In genomic region chr6:4914412-4915159, GRCh38 we compare ENCODE assay signal across 1 cellular context.
TF ChIP-seq lines count a peak whose summit lies in the region.

No MANE protein-coding gene starts in this region.

TF ChIP-seq in GM12878, 131 proteins besides CTCF, POLR2A, EP300 and RAD21:
- TF ChIP-seq TCF7 (IDR thresholded peaks at IDR 0.05; ENCODE audit: borderline replicate concordance): no peak
- TF ChIP-seq, protein P1, sequence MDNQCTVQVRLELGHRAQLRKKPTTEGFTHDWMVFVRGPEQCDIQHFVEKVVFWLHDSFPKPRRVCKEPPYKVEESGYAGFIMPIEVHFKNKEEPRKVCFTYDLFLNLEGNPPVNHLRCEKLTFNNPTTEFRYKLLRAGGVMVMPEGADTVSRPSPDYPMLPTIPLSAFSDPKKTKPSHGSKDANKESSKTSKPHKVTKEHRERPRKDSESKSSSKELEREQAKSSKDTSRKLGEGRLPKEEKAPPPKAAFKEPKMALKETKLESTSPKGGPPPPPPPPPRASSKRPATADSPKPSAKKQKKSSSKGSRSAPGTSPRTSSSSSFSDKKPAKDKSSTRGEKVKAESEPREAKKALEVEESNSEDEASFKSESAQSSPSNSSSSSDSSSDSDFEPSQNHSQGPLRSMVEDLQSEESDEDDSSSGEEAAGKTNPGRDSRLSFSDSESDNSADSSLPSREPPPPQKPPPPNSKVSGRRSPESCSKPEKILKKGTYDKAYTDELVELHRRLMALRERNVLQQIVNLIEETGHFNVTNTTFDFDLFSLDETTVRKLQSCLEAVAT (IDR thresholded peaks at IDR 0.05): no peak
- TF ChIP-seq, protein P2, sequence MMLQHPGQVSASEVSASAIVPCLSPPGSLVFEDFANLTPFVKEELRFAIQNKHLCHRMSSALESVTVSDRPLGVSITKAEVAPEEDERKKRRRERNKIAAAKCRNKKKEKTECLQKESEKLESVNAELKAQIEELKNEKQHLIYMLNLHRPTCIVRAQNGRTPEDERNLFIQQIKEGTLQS (IDR thresholded peaks at IDR 0.05; ENCODE audit: borderline replicate concordance, extremely low read depth, low read depth, low read length): no peak
